In genomic region chrX:65576160-65576559, GRCh38 we compare ENCODE assay signal across 17 cellular contexts.
"Had no signal": no experiment of that assay in that cellular context is flagged by ENCODE, and none has a peak within 500 bp of the region (broad histone marks: within the 10 kb centered on the region; RNA-seq: fewer than 3 reads in every experiment).

No MANE protein-coding gene starts in this region.

- ATAC-seq: activated naive CD4-positive, alpha-beta T cell treated with anti-CD3 and anti-CD28 coated beads, Interleukin-2, amount 50 U/mL, for 72 hours; activated T-cell treated with anti-CD3 and anti-CD28 coated beads, Interleukin-2, amount 50 U/mL, for 72 hours; gastroesophageal sphincter; heart right ventricle; left lung had no signal

- H3K27ac Mint-ChIP-seq: activated naive CD4-positive, alpha-beta T cell treated with anti-CD3 and anti-CD28 coated beads, Interleukin-2, amount 50 U/mL, for 72 hours; activated T-cell treated with anti-CD3 and anti-CD28 coated beads, Interleukin-2, amount 50 U/mL, for 72 hours; dendritic cell treated with granulocyte-macrophage colony-stimulating factor and Interleukin-4, amounts not matched to agents 40 ng/mL and 50 ng/mL, for 4 days; mesothelial cell of epicardium had no signal

- H3K9me3 Mint-ChIP-seq: activated naive CD4-positive, alpha-beta T cell treated with anti-CD3 and anti-CD28 coated beads, Interleukin-2, amount 50 U/mL, for 72 hours; activated T-cell treated with anti-CD3 and anti-CD28 coated beads, Interleukin-2, amount 50 U/mL, for 72 hours; dendritic cell treated with granulocyte-macrophage colony-stimulating factor and Interleukin-4, amounts not matched to agents 40 ng/mL and 50 ng/mL, for 4 days; neural crest cell had no signal

- H3K36me3 Mint-ChIP-seq: activated naive CD4-positive, alpha-beta T cell treated with anti-CD3 and anti-CD28 coated beads, Interleukin-2, amount 50 U/mL, for 72 hours; mesothelial cell of epicardium had no signal

- H3K4me3 Mint-ChIP-seq: activated T-cell treated with anti-CD3 and anti-CD28 coated beads, Interleukin-2, amount 50 U/mL, for 72 hours; dendritic cell treated with granulocyte-macrophage colony-stimulating factor and Interleukin-4, amounts not matched to agents 40 ng/mL and 50 ng/mL, for 4 days; mesothelial cell of epicardium; neural crest cell had no signal

- DNase-seq: activated CD4-positive, CD25-positive, alpha-beta regulatory T cell treated with anti-CD3 and anti-CD28 coated beads, Interleukin-2, amount 50 U/mL, for 72 hours; activated gamma-delta T cell; activated T-cell treated with anti-CD3 and anti-CD28 coated beads, Interleukin-2, amount 50 U/mL, for 72 hours; adrenal gland; effector CD8-positive, alpha-beta T cell; heart right ventricle; left lung; retina; stimulated activated CD8-positive, alpha-beta memory T cell treated with anti-CD3 and anti-CD28 coated beads, Interleukin-4, amount 100 ng/mL, for 48 hours; stimulated activated naive CD4-positive, alpha-beta T cell treated with Interleukin-2 at 50 U/mL for 16 hours; substantia nigra; tibial artery had no signal

- H3K4me1 Mint-ChIP-seq: neural crest cell had no signal
